Comparison of ENCODE assay signal across 1 cellular context in the genomic region with DNA sequence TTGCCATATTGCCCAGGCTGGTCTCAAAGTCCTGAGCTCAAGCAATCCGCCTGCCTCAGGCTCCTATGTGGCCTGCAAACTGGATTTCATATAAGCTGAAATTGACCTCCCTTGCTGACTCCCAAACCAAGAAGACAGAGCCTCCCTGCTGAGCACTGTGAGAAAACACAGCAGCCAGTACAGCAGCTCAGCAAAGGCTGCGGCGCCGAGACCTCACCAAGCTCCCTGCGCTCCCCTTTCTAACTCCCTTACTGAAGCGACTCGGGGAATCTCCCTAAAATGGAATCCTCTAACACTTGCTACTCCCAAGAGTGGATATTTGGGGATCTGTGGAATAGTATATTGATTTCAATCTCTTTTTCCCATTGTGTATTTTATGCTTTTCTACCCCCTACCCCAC.
TF ChIP-seq lines count a peak whose summit lies in the region.

No MANE protein-coding gene starts in this region.

TF ChIP-seq in GM23338, 12 proteins besides CTCF, POLR2A, EP300 and RAD21 (continued from another document):
- TF ChIP-seq, protein P1, sequence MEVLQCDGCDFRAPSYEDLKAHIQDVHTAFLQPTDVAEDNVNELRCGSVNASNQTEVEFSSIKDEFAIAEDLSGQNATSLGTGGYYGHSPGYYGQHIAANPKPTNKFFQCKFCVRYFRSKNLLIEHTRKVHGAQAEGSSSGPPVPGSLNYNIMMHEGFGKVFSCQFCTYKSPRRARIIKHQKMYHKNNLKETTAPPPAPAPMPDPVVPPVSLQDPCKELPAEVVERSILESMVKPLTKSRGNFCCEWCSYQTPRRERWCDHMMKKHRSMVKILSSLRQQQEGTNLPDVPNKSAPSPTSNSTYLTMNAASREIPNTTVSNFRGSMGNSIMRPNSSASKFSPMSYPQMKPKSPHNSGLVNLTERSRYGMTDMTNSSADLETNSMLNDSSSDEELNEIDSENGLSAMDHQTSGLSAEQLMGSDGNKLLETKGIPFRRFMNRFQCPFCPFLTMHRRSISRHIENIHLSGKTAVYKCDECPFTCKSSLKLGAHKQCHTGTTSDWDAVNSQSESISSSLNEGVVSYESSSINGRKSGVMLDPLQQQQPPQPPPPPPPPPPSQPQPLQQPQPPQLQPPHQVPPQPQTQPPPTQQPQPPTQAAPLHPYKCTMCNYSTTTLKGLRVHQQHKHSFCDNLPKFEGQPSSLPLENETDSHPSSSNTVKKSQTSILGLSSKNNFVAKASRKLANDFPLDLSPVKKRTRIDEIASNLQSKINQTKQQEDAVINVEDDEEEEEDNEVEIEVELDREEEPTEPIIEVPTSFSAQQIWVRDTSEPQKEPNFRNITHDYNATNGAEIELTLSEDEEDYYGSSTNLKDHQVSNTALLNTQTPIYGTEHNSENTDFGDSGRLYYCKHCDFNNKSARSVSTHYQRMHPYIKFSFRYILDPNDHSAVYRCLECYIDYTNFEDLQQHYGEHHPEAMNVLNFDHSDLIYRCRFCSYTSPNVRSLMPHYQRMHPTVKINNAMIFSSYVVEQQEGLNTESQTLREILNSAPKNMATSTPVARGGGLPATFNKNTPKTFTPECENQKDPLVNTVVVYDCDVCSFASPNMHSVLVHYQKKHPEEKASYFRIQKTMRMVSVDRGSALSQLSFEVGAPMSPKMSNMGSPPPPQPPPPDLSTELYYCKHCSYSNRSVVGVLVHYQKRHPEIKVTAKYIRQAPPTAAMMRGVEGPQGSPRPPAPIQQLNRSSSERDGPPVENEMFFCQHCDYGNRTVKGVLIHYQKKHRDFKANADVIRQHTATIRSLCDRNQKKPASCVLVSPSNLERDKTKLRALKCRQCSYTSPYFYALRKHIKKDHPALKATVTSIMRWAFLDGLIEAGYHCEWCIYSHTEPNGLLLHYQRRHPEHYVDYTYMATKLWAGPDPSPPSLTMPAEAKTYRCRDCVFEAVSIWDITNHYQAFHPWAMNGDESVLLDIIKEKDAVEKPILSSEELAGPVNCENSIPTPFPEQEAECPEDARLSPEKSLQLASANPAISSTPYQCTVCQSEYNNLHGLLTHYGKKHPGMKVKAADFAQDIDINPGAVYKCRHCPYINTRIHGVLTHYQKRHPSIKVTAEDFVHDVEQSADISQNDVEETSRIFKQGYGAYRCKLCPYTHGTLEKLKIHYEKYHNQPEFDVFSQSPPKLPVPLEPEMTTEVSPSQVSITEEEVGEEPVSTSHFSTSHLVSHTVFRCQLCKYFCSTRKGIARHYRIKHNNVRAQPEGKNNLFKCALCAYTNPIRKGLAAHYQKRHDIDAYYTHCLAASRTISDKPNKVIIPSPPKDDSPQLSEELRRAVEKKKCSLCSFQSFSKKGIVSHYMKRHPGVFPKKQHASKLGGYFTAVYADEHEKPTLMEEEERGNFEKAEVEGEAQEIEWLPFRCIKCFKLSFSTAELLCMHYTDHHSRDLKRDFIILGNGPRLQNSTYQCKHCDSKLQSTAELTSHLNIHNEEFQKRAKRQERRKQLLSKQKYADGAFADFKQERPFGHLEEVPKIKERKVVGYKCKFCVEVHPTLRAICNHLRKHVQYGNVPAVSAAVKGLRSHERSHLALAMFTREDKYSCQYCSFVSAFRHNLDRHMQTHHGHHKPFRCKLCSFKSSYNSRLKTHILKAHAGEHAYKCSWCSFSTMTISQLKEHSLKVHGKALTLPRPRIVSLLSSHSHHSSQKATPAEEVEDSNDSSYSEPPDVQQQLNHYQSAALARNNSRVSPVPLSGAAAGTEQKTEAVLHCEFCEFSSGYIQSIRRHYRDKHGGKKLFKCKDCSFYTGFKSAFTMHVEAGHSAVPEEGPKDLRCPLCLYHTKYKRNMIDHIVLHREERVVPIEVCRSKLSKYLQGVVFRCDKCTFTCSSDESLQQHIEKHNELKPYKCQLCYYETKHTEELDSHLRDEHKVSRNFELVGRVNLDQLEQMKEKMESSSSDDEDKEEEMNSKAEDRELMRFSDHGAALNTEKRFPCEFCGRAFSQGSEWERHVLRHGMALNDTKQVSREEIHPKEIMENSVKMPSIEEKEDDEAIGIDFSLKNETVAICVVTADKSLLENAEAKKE (CRISPR knock-in tag; IDR thresholded peaks at IDR 0.05) = no peak
- TF ChIP-seq ZNF114 (CRISPR knock-in tag; IDR thresholded peaks at IDR 0.05) (no peak), POLR2AphosphoS5 (IDR thresholded peaks at IDR 0.05; ENCODE audit: low read depth) (no peak), STAT1 (IDR thresholded peaks at IDR 0.05; ENCODE audit: unreplicated experiment) (no peak), EZH2phosphoT487 (IDR thresholded peaks at IDR 0.05; ENCODE audit: unreplicated experiment) (no peak), ZNF331 (CRISPR knock-in tag; IDR thresholded peaks at IDR 0.05; ENCODE audit: low read depth) (no peak)
- TF ChIP-seq, protein P2, sequence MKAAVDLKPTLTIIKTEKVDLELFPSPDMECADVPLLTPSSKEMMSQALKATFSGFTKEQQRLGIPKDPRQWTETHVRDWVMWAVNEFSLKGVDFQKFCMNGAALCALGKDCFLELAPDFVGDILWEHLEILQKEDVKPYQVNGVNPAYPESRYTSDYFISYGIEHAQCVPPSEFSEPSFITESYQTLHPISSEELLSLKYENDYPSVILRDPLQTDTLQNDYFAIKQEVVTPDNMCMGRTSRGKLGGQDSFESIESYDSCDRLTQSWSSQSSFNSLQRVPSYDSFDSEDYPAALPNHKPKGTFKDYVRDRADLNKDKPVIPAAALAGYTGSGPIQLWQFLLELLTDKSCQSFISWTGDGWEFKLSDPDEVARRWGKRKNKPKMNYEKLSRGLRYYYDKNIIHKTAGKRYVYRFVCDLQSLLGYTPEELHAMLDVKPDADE (IDR thresholded peaks at IDR 0.05) = no peak
